Comparison of ENCODE assay signal across 1 cellular context in genomic region chr5:175347931-175348330, GRCh38.
TF ChIP-seq lines count a peak whose summit lies in the region.

No MANE protein-coding gene starts in this region.

TF ChIP-seq in IMR-90, 13 proteins besides CTCF, POLR2A, EP300 and RAD21 (continued from another document):
- TF ChIP-seq USF2 (IDR thresholded peaks at IDR 0.05; ENCODE audit: low read depth, low read length) = no peak
- no peak for TF ChIP-seq MXI1 (IDR thresholded peaks at IDR 0.05; ENCODE audit: borderline replicate concordance, low read depth, low read length)
- TF ChIP-seq CHD1 (IDR thresholded peaks at IDR 0.05; ENCODE audit: low read depth, low read length) = no peak
- no peak for TF ChIP-seq ELK1 (IDR thresholded peaks at IDR 0.05; ENCODE audit: borderline replicate concordance, low read depth, low read length)
- no peak for TF ChIP-seq MAFK (IDR thresholded peaks at IDR 0.05; ENCODE audit: low read depth, low read length)
- TF ChIP-seq SMC3 (IDR thresholded peaks at IDR 0.05; ENCODE audit: low read depth, low read length) = no peak
- no peak for TF ChIP-seq CEBPB (IDR thresholded peaks at IDR 0.05; ENCODE audit: low read depth, low read length)
- TF ChIP-seq RFX5 (IDR thresholded peaks at IDR 0.05; ENCODE audit: low read depth, low read length) = no peak
- no peak for TF ChIP-seq RCOR1 (IDR thresholded peaks at IDR 0.05; ENCODE audit: insufficient replicate concordance, low read length)
TF ChIP-seq in IMR-90: peak in this region for 0.
